ENCODE assay signal across 10 cellular contexts in the genomic region with DNA sequence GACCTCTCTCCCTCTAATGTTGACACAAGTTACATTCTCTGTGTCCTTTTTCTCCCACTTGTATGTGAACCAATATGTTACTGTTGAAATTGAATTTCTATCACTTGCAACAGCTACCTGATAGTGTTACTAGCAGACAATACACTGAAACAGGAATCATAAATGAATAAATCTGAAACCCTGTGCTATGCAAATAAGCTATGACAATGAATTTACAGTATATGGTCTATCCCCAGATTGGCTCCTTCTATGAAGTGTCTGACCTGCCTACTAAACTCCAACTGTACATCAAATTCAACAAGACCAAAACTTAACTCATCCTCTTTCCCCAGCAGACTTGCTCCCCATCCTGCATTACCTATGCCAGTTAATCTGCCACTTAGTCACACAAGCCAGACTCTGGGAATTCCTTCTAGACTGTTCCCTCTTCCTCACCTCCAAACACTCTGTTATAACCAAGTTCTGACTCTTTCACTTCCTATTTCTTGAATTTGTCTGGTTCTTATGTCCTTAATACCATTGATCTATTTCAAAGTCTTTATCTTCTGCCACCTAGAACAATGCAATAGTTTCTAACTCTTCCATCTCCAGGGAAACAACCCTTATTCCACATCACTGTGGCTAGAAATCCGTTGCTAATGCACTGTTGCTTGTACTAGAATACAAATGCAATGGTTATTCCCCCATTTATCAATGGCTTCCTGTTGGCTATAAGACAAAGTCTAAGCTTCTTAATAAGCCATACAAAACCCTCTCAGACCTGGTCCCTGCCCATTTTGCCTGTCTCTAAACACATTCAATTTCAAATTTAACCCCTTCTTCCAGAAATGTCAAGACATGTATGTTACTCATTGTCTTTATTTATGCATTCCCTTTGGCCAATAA. TPM values are rescaled to one million over a fixed set of nuclear protein-coding genes. Genes with fewer than 3 reads are reported as not detected.
A peak's percentile ranks its signal among the peaks of the same experiment; 100 is the strongest.
DNase-seq lines count a peak whose midpoint lies in the region; ATAC-seq and TF ChIP-seq lines count a peak whose summit lies in the region.
"Had no signal": no experiment of that assay in that cellular context is flagged by ENCODE, and none has a peak within 500 bp of the region (broad histone marks: within the 10 kb centered on the region; RNA-seq: fewer than 3 reads in every experiment).

No MANE protein-coding gene starts in this region.

- DNase-seq in kidney tubule cell (ENCODE audit: low spot score) = peak; percentile 27
- DNase-seq in activated CD8-positive, alpha-beta T cell treated with anti-CD3 and anti-CD28 coated beads for 36 hours = no peak
- no peak for DNase-seq in H4 (ENCODE audit: low spot score)
- no peak for DNase-seq in islet precursor cell
- DNase-seq: activated CD8-positive, alpha-beta T cell treated with anti-CD3 and anti-CD28 coated beads, Interleukin-2, amount 10 ng/mL, durations not matched to agents 7 days and 5 days; hypothalamus; right lobe of liver had no signal

- no peak for TF ChIP-seq CTCF in activated CD8-positive, alpha-beta T cell treated with anti-CD3 and anti-CD28 coated beads for 36 hours (IDR thresholded peaks at IDR 0.05)

- CTCF ChIA-PET in activated CD8-positive, alpha-beta T cell treated with anti-CD3 and anti-CD28 coated beads for 36 hours (lab: Charles Lee) = interaction anchor here (0.6 kb wide), 1 partner anchor 163 kb away, joined by 3 read pairs; no protein-coding TSS in a partner anchor

- H3K36me3 Mint-ChIP-seq in activated CD8-positive, alpha-beta T cell treated with anti-CD3 and anti-CD28 coated beads for 36 hours (ENCODE audit: low read depth) = no peaks in the 10 kb centered on the region

- POLR2A ChIA-PET in activated CD8-positive, alpha-beta T cell treated with anti-CD3 and anti-CD28 coated beads for 36 hours (lab: Charles Lee) = no interaction called here

- H3K27ac Mint-ChIP-seq in activated CD8-positive, alpha-beta T cell treated with anti-CD3 and anti-CD28 coated beads for 36 hours = no peak overlapping the region
- H3K27ac Mint-ChIP-seq: activated CD8-positive, alpha-beta T cell treated with anti-CD3 and anti-CD28 coated beads, Interleukin-2, amount 10 ng/mL, durations not matched to agents 7 days and 5 days had no signal

- peak; percentile 78 for ATAC-seq in GM19023 (IDR thresholded peaks at IDR 0.05; ENCODE audit: unreplicated experiment)
- peak; percentile 95 for ATAC-seq in GM21576 (IDR thresholded peaks at IDR 0.05; ENCODE audit: unreplicated experiment)
- ATAC-seq in HG03097 (IDR thresholded peaks at IDR 0.05; ENCODE audit: low FRiP score, unreplicated experiment) = peak; percentile 71
- no peak for ATAC-seq in activated CD8-positive, alpha-beta T cell treated with anti-CD3 and anti-CD28 coated beads for 36 hours
- ATAC-seq: activated CD8-positive, alpha-beta T cell treated with anti-CD3 and anti-CD28 coated beads, Interleukin-2, amount 10 ng/mL, durations not matched to agents 7 days and 5 days; right lobe of liver had no signal

- H3K9me3 Mint-ChIP-seq in activated CD8-positive, alpha-beta T cell treated with anti-CD3 and anti-CD28 coated beads for 36 hours = no peaks in the 10 kb centered on the region

- intact Hi-C loops in activated CD8-positive, alpha-beta T cell treated with anti-CD3 and anti-CD28 coated beads for 36 hours (cut with micrococcal nuclease) = no loop called here

- H3K4me1 Mint-ChIP-seq in activated CD8-positive, alpha-beta T cell treated with anti-CD3 and anti-CD28 coated beads for 36 hours (ENCODE audit: low read depth) = no peaks in the 10 kb centered on the region

- H3K4me3 Mint-ChIP-seq in activated CD8-positive, alpha-beta T cell treated with anti-CD3 and anti-CD28 coated beads for 36 hours = no peak overlapping the region
- H3K4me3 Mint-ChIP-seq: activated CD8-positive, alpha-beta T cell treated with anti-CD3 and anti-CD28 coated beads, Interleukin-2, amount 10 ng/mL, durations not matched to agents 7 days and 5 days had no signal

- H3K27me3 Mint-ChIP-seq in activated CD8-positive, alpha-beta T cell treated with anti-CD3 and anti-CD28 coated beads for 36 hours = peaks cover 1% of the 10 kb centered on the region

RNA-seq across cellular contexts. Expression of gene ZNF639, which starts 13.4 kb away (rescaled TPM):
- total RNA-seq in activated CD8-positive, alpha-beta T cell treated with anti-CD3 and anti-CD28 coated beads for 36 hours = 10 to 100 TPM; 35.1 to 35.4 TPM
- 71.2 and 76.8 TPM in 2 replicates for total RNA-seq in H4 (2014; rRNA removed; shearing (Covaris generic))

RNA-seq across cellular contexts. Expression of gene MFN1, which starts 38.0 kb away (rescaled TPM):
- total RNA-seq in activated CD8-positive, alpha-beta T cell treated with anti-CD3 and anti-CD28 coated beads for 36 hours = 10 to 100 TPM; 31.9 to 34.8 TPM
- 24.1 and 42.5 TPM in 2 replicates for total RNA-seq in H4 (2014; rRNA removed; shearing (Covaris generic))

RNA-seq across cellular contexts. Expression of gene KCNMB3, which starts 58.6 kb away (rescaled TPM):
- under 1 TPM; 0.34 TPM for total RNA-seq in activated CD8-positive, alpha-beta T cell treated with anti-CD3 and anti-CD28 coated beads for 36 hours
- 0.02 and 0.62 TPM in 2 replicates for total RNA-seq in H4 (2014; rRNA removed; shearing (Covaris generic))
